12 cellular contexts compared by ENCODE assay signal in the genomic region with DNA sequence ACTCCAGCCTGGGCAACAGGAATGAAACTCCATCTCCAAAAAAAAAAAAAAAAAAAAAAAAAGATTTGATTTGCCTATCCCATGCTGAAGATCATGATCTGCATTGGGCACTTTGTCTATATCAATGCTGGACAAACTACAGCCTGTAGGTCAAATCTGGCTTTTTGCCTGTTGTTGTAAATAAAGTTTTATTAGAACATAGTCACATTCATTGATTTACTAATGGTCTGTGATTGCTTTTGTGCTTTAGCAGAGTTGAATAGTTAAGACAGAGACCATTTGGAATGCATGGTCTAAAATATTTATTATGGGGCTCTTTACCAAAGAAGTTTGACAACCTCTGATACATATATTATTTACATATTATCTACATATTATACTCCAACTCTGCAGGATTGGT. TPM values are rescaled to one million over a fixed set of nuclear protein-coding genes. Genes with fewer than 3 reads are reported as not detected.
"Had no signal": no experiment of that assay in that cellular context is flagged by ENCODE, and none has a peak within 500 bp of the region (broad histone marks: within the 10 kb centered on the region; RNA-seq: fewer than 3 reads in every experiment).

No MANE protein-coding gene starts in this region.

- H3K27ac ChIP-seq: GM23248 had no signal

- H3K9me3 ChIP-seq: HAP-1 had no signal

- H3K36me3 ChIP-seq: HAP-1 had no signal

- H3K9ac ChIP-seq: GM23248 had no signal

- H3K4me2 ChIP-seq: GM23338 had no signal

- ATAC-seq: GM23338, HCT116 had no signal

- H2AFZ ChIP-seq: GM23248, GM23338 had no signal

- H3K4me3 ChIP-seq: GM23248, GM23338, HAP-1 had no signal

- DNase-seq: GM23248, GOT3, H7, H9, HCEC 1CT, HFFc6 had no signal

- H3K4me1 ChIP-seq: HAP-1 had no signal

- FAIRE-seq: H1, H54 had no signal

RNA-seq across cellular contexts. Expression of gene PBOV1, which starts 14.0 kb away (rescaled TPM):
- total RNA-seq: GM23248, GM23338, H1, H4, H7, H9, HFFc6 had no signal
- polyA plus RNA-seq: GM23248, GM23338, H1 had no signal
